Comparison of ENCODE assay signal across 3 cellular contexts in the genomic region with DNA sequence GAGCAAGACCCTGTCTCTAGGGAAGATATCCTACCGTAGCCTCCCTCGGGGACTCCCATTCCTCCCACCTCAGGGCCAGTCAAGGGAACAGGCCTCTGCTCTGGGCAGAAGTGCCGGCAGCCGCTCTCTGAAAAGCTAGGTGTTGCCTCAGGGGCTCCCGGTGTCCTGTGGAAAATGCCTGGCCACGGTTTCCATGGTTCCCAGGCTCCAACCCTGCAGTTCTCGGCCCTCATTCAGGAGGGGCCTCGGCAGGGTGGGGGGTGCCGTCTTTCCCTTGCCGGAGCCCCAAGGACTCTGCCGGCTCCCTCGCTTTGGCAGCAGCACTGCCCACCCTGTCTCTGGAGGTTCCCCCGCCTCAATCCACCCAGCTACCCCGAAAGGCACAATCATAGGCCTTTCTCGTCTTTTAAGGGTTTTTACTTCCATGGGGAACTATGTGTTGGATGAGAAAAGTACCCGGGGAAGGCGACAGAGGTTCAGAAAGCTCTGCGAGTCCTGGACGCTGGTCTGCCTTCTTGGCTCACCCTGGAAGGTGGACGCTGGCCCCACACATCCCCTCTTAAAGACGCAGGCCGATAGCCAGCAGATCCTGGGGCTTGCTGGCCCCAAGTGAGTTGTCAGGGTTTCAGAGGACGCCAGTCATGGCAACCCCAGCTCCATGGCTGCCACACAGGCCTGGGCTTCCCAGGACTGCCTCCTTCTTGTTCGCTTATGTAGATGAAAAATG. TPM values are rescaled to one million over a fixed set of nuclear protein-coding genes. Genes with fewer than 3 reads are reported as not detected.
"Had no signal": no experiment of that assay in that cellular context is flagged by ENCODE, and none has a peak within 500 bp of the region (broad histone marks: within the 10 kb centered on the region; RNA-seq: fewer than 3 reads in every experiment).

No MANE protein-coding gene starts in this region.

RNA-seq across cellular contexts. Expression of a gene that starts 34.2 kb away (rescaled TPM):
- total RNA-seq: activated CD4-positive, alpha-beta T cell treated with anti-CD3 and anti-CD28 coated beads for 36 hours; foreskin keratinocyte; WTC11 had no signal
